In genomic region chr4:83240379-83240875, GRCh38 we compare ENCODE assay signal across 10 cellular contexts. TPM values are rescaled to one million over a fixed set of nuclear protein-coding genes. Genes with fewer than 3 reads are reported as not detected.
DNase-seq lines count a peak whose midpoint lies in the region; ATAC-seq and TF ChIP-seq lines count a peak whose summit lies in the region.
"Had no signal": no experiment of that assay in that cellular context is flagged by ENCODE, and none has a peak within 500 bp of the region (broad histone marks: within the 10 kb centered on the region; RNA-seq: fewer than 3 reads in every experiment).

No MANE protein-coding gene starts in this region.

- H3K4me1 Mint-ChIP-seq in type B pancreatic cell (ENCODE audit: unreplicated experiment) = no peaks in the 10 kb centered on the region
- H3K4me1 Mint-ChIP-seq: neural crest cell had no signal

- no peaks in the 10 kb centered on the region for H3K36me3 Mint-ChIP-seq in type B pancreatic cell

- H3K27ac ChIP-seq in coronary artery = no peak overlapping the region

- H3K4me3 ChIP-seq in NB4 (ENCODE audit: low read depth, low read length) = peak overlapping the region; percentile 0
- H3K4me3 ChIP-seq in coronary artery = no peak overlapping the region

- no peak for TF ChIP-seq POLR2A in NB4 (IDR thresholded peaks at IDR 0.05; ENCODE audit: extremely low read depth, insufficient read length)

- H3K27me3 Mint-ChIP-seq in type B pancreatic cell = no peaks in the 10 kb centered on the region

- DNase-seq in Right ventricle myocardium superior = no peak
- no peak for DNase-seq in cardiac septum (ENCODE audit: low spot score)
- peak; percentile 89 for DNase-seq in NB4 (ENCODE audit: low read depth)
- DNase-seq in type B pancreatic cell (ENCODE audit: extremely low spot score, unreplicated experiment) = no peak
- no peak for DNase-seq in hepatic stellate cell (ENCODE audit: low spot score)
- no peak for DNase-seq in coronary artery (ENCODE audit: low spot score)
- no peak for DNase-seq in activated T-cell treated with anti-CD3 and anti-CD28 coated beads for 4 hours
- DNase-seq: activated gamma-delta T cell had no signal

- H3K9me3 Mint-ChIP-seq in type B pancreatic cell = no peaks in the 10 kb centered on the region

- H3K27ac Mint-ChIP-seq in type B pancreatic cell = peak overlapping the region; percentile 61

- TF ChIP-seq CTCF in NB4 (IDR thresholded peaks at IDR 0.05; ENCODE audit: low read depth, low read length) (no peak), type B pancreatic cell (conservative IDR thresholded peaks at IDR 0.05) (no peak), coronary artery (IDR thresholded peaks at IDR 0.05) (no peak)

- intact Hi-C loops in Right ventricle myocardium superior (cut with DNase I) (no loop called here), cardiac septum (cut with DNase I) (no loop called here)

- peak; percentile 45 for ATAC-seq in Right ventricle myocardium superior (ENCODE audit: poor library complexity)
- ATAC-seq in HG02885 (IDR thresholded peaks at IDR 0.05; ENCODE audit: poor library complexity, unreplicated experiment) = peak; percentile 93

- no peak overlapping the region for H3K4me3 Mint-ChIP-seq in type B pancreatic cell
- H3K4me3 Mint-ChIP-seq: neural crest cell had no signal

RNA-seq across cellular contexts. Expression of gene COQ2, which starts 44.2 kb away (rescaled TPM):
- total RNA-seq in Right ventricle myocardium superior (23.7 TPM), cardiac septum (13.1 TPM), type B pancreatic cell (ENCODE audit: low replicate concordance) (16.5 and 18.8 TPM in 2 replicates)
